ENCODE assay signal across 23 cellular contexts in genomic region chr9:121309833-121310425, GRCh38. TPM values are rescaled to one million over a fixed set of nuclear protein-coding genes. Genes with fewer than 3 reads are reported as not detected.
DNase-seq lines count a peak whose midpoint lies in the region; ATAC-seq and TF ChIP-seq lines count a peak whose summit lies in the region.
"Had no signal": no experiment of that assay in that cellular context is flagged by ENCODE, and none has a peak within 500 bp of the region (broad histone marks: within the 10 kb centered on the region; RNA-seq: fewer than 3 reads in every experiment).

No MANE protein-coding gene starts in this region.

- peaks cover 0 to 38% of the 10 kb centered on the region in 2 experiments; a peak in 1 of 3 replicates for H3K36me3 ChIP-seq in HEK293 (ENCODE audit: control insufficient read depth in 2 of 2, insufficient read depth in 1 of 2, low read length in 2 of 2)
- peaks cover 0 to 3% of the 10 kb centered on the region in 2 donors for H3K36me3 ChIP-seq in uterus
- H3K36me3 ChIP-seq: HAP-1, SJCRH30 had no signal

- no peak for TF ChIP-seq POLR2A in uterus (IDR thresholded peaks at IDR 0.05)

- H3K4me3 ChIP-seq in HEK293 (ENCODE audit: low read depth, low read length) (no peak overlapping the region), uterus (no peak overlapping the region)
- H3K4me3 ChIP-seq: GM12878, HAP-1, SJCRH30 had no signal

- CTCF ChIA-PET in HEK293 (lab: Yijun Ruan, JAX): interaction anchor here (0.8 to 2.8 kb wide), 3 partner anchors 8 to 32 kb away, joined by 3 to 16 read pairs (median 4); no protein-coding TSS in a partner anchor

- POLR2A ChIA-PET in HEK293 (lab: Yijun Ruan, JAX): interaction anchor here (1.7 kb wide), 1 partner anchor 10 kb away, joined by 3 read pairs; no protein-coding TSS in a partner anchor

- H3K27ac ChIP-seq in HEK293 (ENCODE audit: extremely low read depth, low read depth, low read length) (no peak overlapping the region), uterus (peak overlapping the region; percentile 22 to 100)
- H3K27ac ChIP-seq: SJCRH30 had no signal

- intact Hi-C loops in uterus (cut with DNase I; ENCODE audit: low total_unique reads): loop anchor here (5.0 kb wide), 1 partner anchor 103 kb away; no protein-coding TSS in a partner anchor

- DNase-seq in T-helper 17 cell (no peak), neural crest cell (ENCODE audit: low read depth, low spot score) (no peak), uterus (no peak), SKM-1 (lab: John Stamatoyannopoulos, UW; ENCODE audit: unreplicated experiment) (no peak), AG08395 (ENCODE audit: low spot score) (no peak)
- DNase-seq: Caco-2; CD4-positive, CD25-positive, alpha-beta regulatory T cell; DMS 273 treated with DMSO at 0.1 percent for 48 hours; DND-41; Karpas-422; NCI-H1694; NCI-H2081; NCI-H2171; NCI-H345; NCI-H524; NCI-H774; NK-92 treated with Interleukin-12 subunit alpha and Interleukin-12 subunit beta, amount 100 ng/mL, for 24 hours; SJCRH30 had no signal

- H3K36me3 Mint-ChIP-seq in T-helper 17 cell (ENCODE audit: low read depth) (peaks cover 4% of the 10 kb centered on the region), neural crest cell (ENCODE audit: low read depth) (peaks cover 3% of the 10 kb centered on the region)
- H3K36me3 Mint-ChIP-seq: IgD-negative memory B cell had no signal

- H3K9me3 Mint-ChIP-seq in neural crest cell: no peaks in the 10 kb centered on the region
- H3K9me3 Mint-ChIP-seq: CD4-positive, CD25-positive, alpha-beta regulatory T cell; IgD-negative memory B cell had no signal

- H3K27me3 Mint-ChIP-seq in T-helper 17 cell: no peaks in the 10 kb centered on the region
- no peaks in the 10 kb centered on the region for H3K27me3 Mint-ChIP-seq in neural crest cell (ENCODE audit: low read depth)
- H3K27me3 Mint-ChIP-seq: CD4-positive, CD25-positive, alpha-beta regulatory T cell; IgD-negative memory B cell had no signal

- H3K9me3 ChIP-seq in HEK293 (ENCODE audit: control insufficient read depth, insufficient read depth, low read depth, low read length): no peaks in the 10 kb centered on the region
- no peaks in the 10 kb centered on the region for H3K9me3 ChIP-seq in T-helper 17 cell (ENCODE audit: control insufficient read depth, low read length, poor library complexity, severe bottlenecking)
- H3K9me3 ChIP-seq in uterus: no peaks in the 10 kb centered on the region
- H3K9me3 ChIP-seq: Caco-2, HAP-1, SJCRH30 had no signal

- H3K4me1 Mint-ChIP-seq in T-helper 17 cell (no peaks in the 10 kb centered on the region), neural crest cell (no peaks in the 10 kb centered on the region)
- H3K4me1 Mint-ChIP-seq: CD4-positive, CD25-positive, alpha-beta regulatory T cell; IgD-negative memory B cell had no signal

- TF ChIP-seq CTCF in HEK293 (tag by site-specific recombination; IDR thresholded peaks at IDR 0.05) (no peak), neural crest cell (conservative IDR thresholded peaks at IDR 0.05) (no peak), uterus (IDR thresholded peaks at IDR 0.05) (no peak)

- H3K4me1 ChIP-seq in HEK293 (ENCODE audit: control insufficient read depth, insufficient read depth, low read length) (no peaks in the 10 kb centered on the region), uterus (peaks cover 0 to 10% of the 10 kb centered on the region in 2 donors)
- H3K4me1 ChIP-seq: HAP-1, SJCRH30 had no signal

- H3K27ac Mint-ChIP-seq in T-helper 17 cell (peak overlapping the region; percentile 45), neural crest cell (ENCODE audit: unreplicated experiment) (peak overlapping the region; percentile 6)

- H3K4me3 Mint-ChIP-seq in T-helper 17 cell (no peak overlapping the region), neural crest cell (no peak overlapping the region)
- H3K4me3 Mint-ChIP-seq: CD4-positive, CD25-positive, alpha-beta regulatory T cell; IgD-negative memory B cell had no signal

- ATAC-seq in T-helper 17 cell (no peak), GM18858 (IDR thresholded peaks at IDR 0.05; ENCODE audit: unreplicated experiment) (no peak)
- ATAC-seq: GM12878 had no signal

- H3K27me3 ChIP-seq in uterus: no peaks in the 10 kb centered on the region
- H3K27me3 ChIP-seq: SJCRH30 had no signal

TF ChIP-seq in HEK293, 187 proteins besides CTCF, POLR2A, EP300 and RAD21 (continues in another document):
- TF ChIP-seq, protein P1, sequence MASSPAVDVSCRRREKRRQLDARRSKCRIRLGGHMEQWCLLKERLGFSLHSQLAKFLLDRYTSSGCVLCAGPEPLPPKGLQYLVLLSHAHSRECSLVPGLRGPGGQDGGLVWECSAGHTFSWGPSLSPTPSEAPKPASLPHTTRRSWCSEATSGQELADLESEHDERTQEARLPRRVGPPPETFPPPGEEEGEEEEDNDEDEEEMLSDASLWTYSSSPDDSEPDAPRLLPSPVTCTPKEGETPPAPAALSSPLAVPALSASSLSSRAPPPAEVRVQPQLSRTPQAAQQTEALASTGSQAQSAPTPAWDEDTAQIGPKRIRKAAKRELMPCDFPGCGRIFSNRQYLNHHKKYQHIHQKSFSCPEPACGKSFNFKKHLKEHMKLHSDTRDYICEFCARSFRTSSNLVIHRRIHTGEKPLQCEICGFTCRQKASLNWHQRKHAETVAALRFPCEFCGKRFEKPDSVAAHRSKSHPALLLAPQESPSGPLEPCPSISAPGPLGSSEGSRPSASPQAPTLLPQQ (tag by site-specific recombination; IDR thresholded peaks at IDR 0.05): no peak
- TF ChIP-seq EGR2 (tag by site-specific recombination; IDR thresholded peaks at IDR 0.05; ENCODE audit: low read depth) (no peak), ZNF555 (tag by site-specific recombination; conservative IDR thresholded peaks at IDR 0.05) (no peak), ZBTB7A (tag by site-specific recombination; IDR thresholded peaks at IDR 0.05; ENCODE audit: low read depth) (no peak), ZNF157 (tag by site-specific recombination; IDR thresholded peaks at IDR 0.05) (no peak), YY1 (tag by site-specific recombination; IDR thresholded peaks at IDR 0.05) (no peak), ZNF658 (tag by site-specific recombination; IDR thresholded peaks at IDR 0.05) (no peak), ZNF529 (tag by site-specific recombination; IDR thresholded peaks at IDR 0.05; ENCODE audit: insufficient replicate concordance) (no peak), ZBTB8A (tag by site-specific recombination; IDR thresholded peaks at IDR 0.05) (no peak), BCL11A (tag by site-specific recombination; IDR thresholded peaks at IDR 0.05; ENCODE audit: low read depth) (no peak), ZNF366 (tag by site-specific recombination; conservative IDR thresholded peaks at IDR 0.05) (peak; percentile 59), REPIN1 (tag by site-specific recombination; IDR thresholded peaks at IDR 0.05; ENCODE audit: low read depth) (no peak), ZNF626 (tag by site-specific recombination; IDR thresholded peaks at IDR 0.05) (no peak), ZNF175 (tag by site-specific recombination; IDR thresholded peaks at IDR 0.05) (no peak), ZNF423 (tag by site-specific recombination; IDR thresholded peaks at IDR 0.05) (no peak), YY2 (tag by site-specific recombination; IDR thresholded peaks at IDR 0.05) (no peak), ZNF677 (tag by site-specific recombination; IDR thresholded peaks at IDR 0.05) (no peak), ZSCAN30 (tag by site-specific recombination; IDR thresholded peaks at IDR 0.05) (no peak), ZNF548 (tag by site-specific recombination; IDR thresholded peaks at IDR 0.05) (no peak), RBAK (tag by site-specific recombination; IDR thresholded peaks at IDR 0.05) (peak; percentile 89; the same call in 1 of the 2 replicates), PRDM1 (tag by site-specific recombination; IDR thresholded peaks at IDR 0.05) (peak; percentile 80)
- TF ChIP-seq, protein P2, sequence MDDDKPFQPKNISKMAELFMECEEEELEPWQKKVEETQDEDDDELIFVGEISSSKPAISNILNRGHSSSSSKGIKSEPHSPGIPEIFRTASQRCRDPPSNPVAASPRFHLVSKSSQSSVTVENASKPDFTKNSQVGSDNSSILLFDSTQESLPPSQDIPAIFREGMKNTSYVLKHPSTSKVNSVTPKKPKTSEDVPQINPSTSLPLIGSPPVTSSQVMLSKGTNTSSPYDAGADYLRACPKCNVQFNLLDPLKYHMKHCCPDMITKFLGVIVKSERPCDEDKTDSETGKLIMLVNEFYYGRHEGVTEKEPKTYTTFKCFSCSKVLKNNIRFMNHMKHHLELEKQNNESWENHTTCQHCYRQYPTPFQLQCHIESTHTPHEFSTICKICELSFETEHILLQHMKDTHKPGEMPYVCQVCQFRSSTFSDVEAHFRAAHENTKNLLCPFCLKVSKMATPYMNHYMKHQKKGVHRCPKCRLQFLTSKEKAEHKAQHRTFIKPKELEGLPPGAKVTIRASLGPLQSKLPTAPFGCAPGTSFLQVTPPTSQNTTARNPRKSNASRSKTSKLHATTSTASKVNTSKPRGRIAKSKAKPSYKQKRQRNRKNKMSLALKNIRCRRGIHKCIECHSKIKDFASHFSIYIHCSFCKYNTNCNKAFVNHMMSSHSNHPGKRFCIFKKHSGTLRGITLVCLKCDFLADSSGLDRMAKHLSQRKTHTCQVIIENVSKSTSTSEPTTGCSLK (tag by site-specific recombination; IDR thresholded peaks at IDR 0.05): no peak
- TF ChIP-seq, protein P3, sequence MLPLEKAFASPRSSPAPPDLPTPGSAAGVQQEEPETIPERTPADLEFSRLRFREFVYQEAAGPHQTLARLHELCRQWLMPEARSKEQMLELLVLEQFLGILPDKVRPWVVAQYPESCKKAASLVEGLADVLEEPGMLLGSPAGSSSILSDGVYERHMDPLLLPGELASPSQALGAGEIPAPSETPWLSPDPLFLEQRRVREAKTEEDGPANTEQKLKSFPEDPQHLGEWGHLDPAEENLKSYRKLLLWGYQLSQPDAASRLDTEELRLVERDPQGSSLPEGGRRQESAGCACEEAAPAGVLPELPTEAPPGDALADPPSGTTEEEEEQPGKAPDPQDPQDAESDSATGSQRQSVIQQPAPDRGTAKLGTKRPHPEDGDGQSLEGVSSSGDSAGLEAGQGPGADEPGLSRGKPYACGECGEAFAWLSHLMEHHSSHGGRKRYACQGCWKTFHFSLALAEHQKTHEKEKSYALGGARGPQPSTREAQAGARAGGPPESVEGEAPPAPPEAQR (tag by site-specific recombination; IDR thresholded peaks at IDR 0.05): no peak

RNA-seq across cellular contexts. Expression of gene GSN, which starts 42.0 kb away (rescaled TPM):
- total RNA-seq in T-helper 17 cell (10 to 100 TPM in 1 of 2 donors, 1 to 10 TPM in 1; 5.4 to 29.6 TPM), neural crest cell (77.2 and 84.7 TPM in 2 replicates), uterus (1,000 to 10,000 TPM in 2 of 4 donors, 100 to 1,000 TPM in 2; 567 to 1,619 (median 884) TPM)
